In the genomic region with DNA sequence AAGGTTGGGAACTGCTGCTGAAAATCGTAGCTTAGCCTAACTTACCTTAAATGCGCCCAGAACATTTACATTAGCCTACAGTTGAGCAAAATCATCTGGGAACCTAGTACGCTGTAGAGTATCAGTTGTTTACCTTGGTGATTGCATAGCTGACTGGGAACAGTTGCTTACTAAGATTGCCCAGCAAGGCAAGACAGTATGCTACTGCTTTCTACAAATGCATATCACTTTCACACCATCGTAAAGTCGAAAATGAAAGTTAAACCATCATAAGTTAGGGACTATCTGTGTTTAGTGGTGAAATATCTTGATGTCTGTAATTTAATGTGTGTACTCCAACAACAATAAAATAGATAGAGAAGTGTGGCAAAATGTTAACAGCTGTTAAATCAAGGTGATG, we compare ENCODE assay signal across 23 cellular contexts.
"Had no signal": no experiment of that assay in that cellular context is flagged by ENCODE, and none has a peak within 500 bp of the region (broad histone marks: within the 10 kb centered on the region; RNA-seq: fewer than 3 reads in every experiment).

No MANE protein-coding gene starts in this region.

- H3K4me3 ChIP-seq: left lung, lung, spleen, thyroid gland, upper lobe of right lung had no signal

- ATAC-seq: activated T-cell treated with anti-CD3 and anti-CD28 coated beads, Interleukin-2, amount 50 U/mL, for 4 hours; effector memory CD8-positive, alpha-beta T cell; esophagus mucosa; left lung; naive thymus-derived CD4-positive, alpha-beta T cell; stimulated activated naive CD8-positive, alpha-beta T cell treated with anti-CD3 and anti-CD28 coated beads, Interleukin-15, Interleukin-2, amounts not matched to agents 100 U/mL and 50 U/mL, for 24 hours; upper lobe of right lung had no signal

- H3K36me3 ChIP-seq: left lung, spleen, thyroid gland, upper lobe of right lung had no signal

- H3K27me3 ChIP-seq: left lung, spleen, thyroid gland, upper lobe of right lung had no signal

- H3K4me1 ChIP-seq: left lung, spleen, thyroid gland, upper lobe of right lung had no signal

- DNase-seq: activated CD4-positive, alpha-beta T cell treated with anti-CD3 and anti-CD28 coated beads for 4 hours; activated CD4-positive, alpha-beta T cell treated with anti-CD3 and anti-CD28 coated beads, Interleukin-2, amount 50 U/mL, for 48 hours; activated CD4-positive, CD25-positive, alpha-beta regulatory T cell; activated CD8-positive, alpha-beta memory T cell treated with anti-CD3 and anti-CD28 coated beads, Interleukin-2, amount 50 U/mL, for 48 hours; activated naive CD4-positive, alpha-beta T cell treated with Interleukin-2 at 50 U/mL for 16 hours; activated naive CD8-positive, alpha-beta T cell treated with anti-CD3 and anti-CD28 coated beads for 36 hours; activated T-cell treated with anti-CD3 and anti-CD28 coated beads, Interleukin-2, amount 50 U/mL, for 4 hours; central memory CD4-positive, alpha-beta T cell; effector memory CD8-positive, alpha-beta T cell; foreskin melanocyte; hippocampal formation; kidney glomerular epithelial cell; left lung; naive thymus-derived CD4-positive, alpha-beta T cell; spleen; stimulated activated CD4-positive, alpha-beta T cell treated with anti-CD3 and anti-CD28 coated beads, Interleukin-4, amount 100 ng/mL, for 24 hours; stimulated activated naive CD8-positive, alpha-beta T cell treated with anti-CD3 and anti-CD28 coated beads, Interleukin-15, Interleukin-2, amounts not matched to agents 100 U/mL and 50 U/mL, for 24 hours; thyroid gland; upper lobe of right lung had no signal

- FAIRE-seq: astrocyte, endothelial cell of umbilical vein had no signal

- H3K9me3 ChIP-seq: thyroid gland, upper lobe of right lung had no signal

- H3K27ac ChIP-seq: left lung, spleen, thyroid gland, upper lobe of right lung had no signal
